Comparison of ENCODE assay signal across 8 cellular contexts in genomic region chr2:64987963-64988419, GRCh38. TPM values are rescaled to one million over a fixed set of nuclear protein-coding genes. Genes with fewer than 3 reads are reported as not detected.
A peak's percentile ranks its signal among the peaks of the same experiment; 100 is the strongest.
DNase-seq lines count a peak whose midpoint lies in the region; ATAC-seq and TF ChIP-seq lines count a peak whose summit lies in the region.

No MANE protein-coding gene starts in this region.

- TF ChIP-seq POLR2A in prostate gland (IDR thresholded peaks at IDR 0.05), result no peak

- peaks cover 32% of the 10 kb centered on the region for H3K4me1 Mint-ChIP-seq in activated naive CD4-positive, alpha-beta T cell treated with anti-CD3 and anti-CD28 coated beads for 36 hours (ENCODE audit: low read depth)
- peaks cover 18 to 36% (median 26%) of the 10 kb centered on the region in 3 donors for H3K4me1 Mint-ChIP-seq in T-cell

- CTCF ChIA-PET in activated naive CD4-positive, alpha-beta T cell treated with anti-CD3 and anti-CD28 coated beads for 36 hours (lab: Charles Lee), result interaction anchor here (0.6 to 1.0 kb wide), 4 partner anchors 8 to 568 kb away, joined by 3 to 6 read pairs (median 3); no protein-coding TSS in a partner anchor
- CTCF ChIA-PET in T-cell (lab: Charles Lee), result interaction anchor here in 1 of 2 donors (0.5 to 2.1 kb wide), 4 partner anchors 9 to 571 kb away, joined by 3 to 8 read pairs (median 4); partner anchors contain the start of gene CEP68

- H3K4me3 Mint-ChIP-seq in activated naive CD4-positive, alpha-beta T cell treated with anti-CD3 and anti-CD28 coated beads for 36 hours, result peak overlapping the region; percentile 60
- H3K4me3 Mint-ChIP-seq in T-cell, result peak overlapping the region; percentile 72 to 85 (median 72)

- POLR2A ChIA-PET in T-cell (lab: Charles Lee), result interaction anchor here in 1 of 2 donors (0.6 kb wide), 2 partner anchors 68 to 240 kb away, joined by 3 to 4 read pairs; partner anchors contain the start of genes ACTR2 and CEP68

- no peaks in the 10 kb centered on the region for H3K4me1 ChIP-seq in prostate gland (replicated peaks)

- H3K9me3 ChIP-seq in prostate gland, result no peaks in the 10 kb centered on the region

- WGBS in prostate gland, result under 1% methylated on average over 12 of the region's 12 CpGs

- DNase-seq in activated naive CD4-positive, alpha-beta T cell treated with anti-CD3 and anti-CD28 coated beads for 36 hours, result peak; percentile 79
- DNase-seq in activated naive CD4-positive, alpha-beta T cell (lab: John Stamatoyannopoulos, UW), result no peak
- DNase-seq in T-cell (peak in 4 of 34 experiments; percentile 23 to 55 (median 38)), fibroblast of mammary gland (ENCODE audit: low read depth) (peak; percentile 92), prostate gland (ENCODE audit: low spot score) (no peak), occipital lobe (lab: John Stamatoyannopoulos, UW) (no peak)

- peak overlapping the region; percentile 7 for H3K27ac Mint-ChIP-seq in activated naive CD4-positive, alpha-beta T cell treated with anti-CD3 and anti-CD28 coated beads for 36 hours
- peak overlapping the region; percentile 27 to 63 for H3K27ac Mint-ChIP-seq in T-cell

- TF ChIP-seq CTCF in fibroblast of mammary gland (conservative IDR thresholded peaks at IDR 0.05; ENCODE audit: control insufficient read depth, insufficient read depth, low read depth, low read length), result no peak
- TF ChIP-seq CTCF in prostate gland (IDR thresholded peaks at IDR 0.05), result no peak

- H3K27ac ChIP-seq in prostate gland, result peak overlapping the region; percentile 93 to 94

- H3K27me3 ChIP-seq in prostate gland (replicated peaks; ENCODE audit: insufficient read depth), result no peaks in the 10 kb centered on the region

- H3K36me3 ChIP-seq in prostate gland, result no peaks in the 10 kb centered on the region

- ATAC-seq in T-cell (replicated peaks in 1 of 4) (no peak), HG03175 (IDR thresholded peaks at IDR 0.05; ENCODE audit: unreplicated experiment) (no peak), GM18519 (IDR thresholded peaks at IDR 0.05; ENCODE audit: low FRiP score, unreplicated experiment) (no peak)

- peaks cover 11% of the 10 kb centered on the region for H3K27me3 Mint-ChIP-seq in activated naive CD4-positive, alpha-beta T cell treated with anti-CD3 and anti-CD28 coated beads for 36 hours (ENCODE audit: low read depth)
- H3K27me3 Mint-ChIP-seq in T-cell, result peaks cover 0 to 7% of the 10 kb centered on the region in 2 donors

- peaks cover 16% of the 10 kb centered on the region for H3K36me3 Mint-ChIP-seq in activated naive CD4-positive, alpha-beta T cell treated with anti-CD3 and anti-CD28 coated beads for 36 hours (ENCODE audit: low read depth)
- no peaks in the 10 kb centered on the region for H3K36me3 Mint-ChIP-seq in T-cell

- H3K9me3 Mint-ChIP-seq in activated naive CD4-positive, alpha-beta T cell treated with anti-CD3 and anti-CD28 coated beads for 36 hours, result no peaks in the 10 kb centered on the region
- no peaks in the 10 kb centered on the region for H3K9me3 Mint-ChIP-seq in T-cell

- intact Hi-C loops in activated naive CD4-positive, alpha-beta T cell treated with anti-CD3 and anti-CD28 coated beads for 36 hours (cut with micrococcal nuclease), result loop anchor here (1.0 to 10.0 kb wide), 7 partner anchors 45 to 953 kb away; partner anchors contain the start of genes AFTPH and SERTAD2
- intact Hi-C loops in prostate gland (cut with DNase I), result loop anchor here (5.0 kb wide), 1 partner anchor 139 kb away; no protein-coding TSS in a partner anchor

- H3K4me3 ChIP-seq in fibroblast of mammary gland (ENCODE audit: control insufficient read depth, low read depth, low read length), result peak overlapping the region; percentile 66
- H3K4me3 ChIP-seq in prostate gland, result peak overlapping the region; percentile 65 to 68

RNA-seq across cellular contexts. Expression of gene SLC1A4, which starts 1.2 kb away (rescaled TPM):
- total RNA-seq in activated naive CD4-positive, alpha-beta T cell treated with anti-CD3 and anti-CD28 coated beads for 36 hours, result 1 to 10 TPM; 8.3 to 8.7 TPM
- total RNA-seq in T-cell, result 10 to 100 TPM in 2 of 5 donors, 1 to 10 TPM in 3; 1.9 to 13.8 (median 9.8) TPM
- 10 to 100 TPM; 21.2 to 33.2 TPM for total RNA-seq in prostate gland
- total RNA-seq in occipital lobe, result 57.9 TPM

Comparison
In these comparisons a context has a peak if more than half of its experiments do, and no peak if none do; other contexts are left out.
1. DNase-seq: peak in activated naive CD4-positive, alpha-beta T cell treated with anti-CD3 and anti-CD28 coated beads for 36 hours (single experiment) and fibroblast of mammary gland (single experiment); none in activated naive CD4-positive, alpha-beta T cell (0 of 4), prostate gland (single experiment) and occipital lobe (single experiment).